In the genomic region with DNA sequence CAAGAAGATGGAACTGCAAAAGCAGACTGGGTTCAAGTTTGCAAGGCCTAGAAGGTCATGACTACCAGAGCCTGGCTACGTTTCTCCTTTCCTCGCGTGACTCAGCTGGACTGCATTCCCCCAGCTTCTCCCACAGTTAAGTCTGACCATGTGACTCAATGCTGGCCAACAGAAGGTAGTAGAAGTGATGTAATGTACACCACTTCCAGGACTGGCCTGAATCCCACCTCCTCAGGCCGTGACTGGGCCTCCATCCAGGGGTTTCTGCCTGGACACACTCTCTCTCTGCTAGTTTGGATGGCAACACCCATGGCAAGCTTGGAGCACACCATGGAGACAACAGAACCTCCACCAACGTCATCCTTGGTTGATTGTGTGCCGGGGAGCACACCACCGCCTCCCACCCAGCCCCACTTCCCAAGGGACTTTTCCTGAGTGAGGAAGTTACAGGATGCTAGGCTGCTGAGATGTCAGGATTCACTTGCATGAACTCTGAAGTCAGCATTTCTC, we compare ENCODE assay signal across 11 cellular contexts.
DNase-seq lines count a peak whose midpoint lies in the region; ATAC-seq and TF ChIP-seq lines count a peak whose summit lies in the region.
"Had no signal": no experiment of that assay in that cellular context is flagged by ENCODE, and none has a peak within 500 bp of the region (broad histone marks: within the 10 kb centered on the region; RNA-seq: fewer than 3 reads in every experiment).

No MANE protein-coding gene starts in this region.

- CTCF ChIA-PET in PC-3 (lab: Charles Lee) = no interaction called here

- no peak overlapping the region for H3K4me2 ChIP-seq in PC-3 (ENCODE audit: low read length)

- intact Hi-C loops in tibial artery (cut with DNase I; ENCODE audit: low total_unique reads) (no loop called here), PC-3 (cut with micrococcal nuclease) (no loop called here)

- BruUV-seq in PC-3 (replicated peaks; lab: Mats Ljungman, UMichigan) = no TSS peak

- H3K9ac ChIP-seq in PC-3 (ENCODE audit: low read length) = no peak overlapping the region

- H3K9me3 ChIP-seq in tibial artery = no peaks in the 10 kb centered on the region
- H3K9me3 ChIP-seq in PC-3 (ENCODE audit: low read length) = no peaks in the 10 kb centered on the region

- no peaks in the 10 kb centered on the region for H3K9me2 ChIP-seq in PC-3 (replicated peaks; ENCODE audit: low read length)

- no peaks in the 10 kb centered on the region for H3K27me3 ChIP-seq in tibial artery
- no peaks in the 10 kb centered on the region for H3K27me3 ChIP-seq in PC-3 (ENCODE audit: low read length)

- H2AFZ ChIP-seq in PC-3 (ENCODE audit: low read length) = no peak overlapping the region

- H3K4me3 ChIP-seq in epithelial cell of esophagus (ENCODE audit: low read length) (no peak overlapping the region), tibial artery (no peak overlapping the region), PC-3 (ENCODE audit: low read length) (no peak overlapping the region)

- peaks cover 0 to 37% (median 16%) of the 10 kb centered on the region in 4 donors for H3K4me1 ChIP-seq in tibial artery
- H3K4me1 ChIP-seq in PC-3 (ENCODE audit: insufficient read depth, low read length) = no peaks in the 10 kb centered on the region

- POLR2A ChIA-PET in PC-3 (lab: Charles Lee; ENCODE audit: unreplicated experiment) = no interaction called here

- ATAC-seq in PC-3 = no peak

- H3K27ac ChIP-seq in tibial artery = peak overlapping the region; percentile 67 to 68
- no peak overlapping the region for H3K27ac ChIP-seq in PC-3 (ENCODE audit: low read length)

- H3K36me3 ChIP-seq in tibial artery (no peaks in the 10 kb centered on the region), PC-3 (ENCODE audit: low read depth, low read length) (no peaks in the 10 kb centered on the region)

- TF ChIP-seq CTCF in epithelial cell of esophagus (IDR thresholded peaks at IDR 0.05; ENCODE audit: insufficient read depth, low read depth, low read length, missing control alignments) (no peak), tibial artery (IDR thresholded peaks at IDR 0.05) (no peak), PC-3 (conservative IDR thresholded peaks at IDR 0.05; ENCODE audit: low read depth, low read length) (no peak)

- H4K20me1 ChIP-seq in PC-3 (ENCODE audit: low read length) = no peaks in the 10 kb centered on the region

- peak; percentile 6 for DNase-seq in HK-2 (ENCODE audit: unreplicated experiment)
- DNase-seq in epithelial cell of esophagus (ENCODE audit: low read depth) = peak; percentile 34
- DNase-seq in medulla oblongata (ENCODE audit: extremely low spot score) = peak; percentile 78
- DNase-seq in tibial artery = peak; percentile 86 to 92
- DNase-seq in superior temporal gyrus (ENCODE audit: extremely low spot score) = no peak
- no peak for DNase-seq in T-helper 9 cell
- DNase-seq in PC-3 = no peak
- DNase-seq in central memory CD4-positive, alpha-beta T cell = no peak
- DNase-seq: activated CD4-positive, alpha-beta T cell treated with anti-CD3 and anti-CD28 coated beads for 4 hours; nephron progenitor cell; SIG-M5 had no signal

- H3K79me2 ChIP-seq in PC-3 (ENCODE audit: low read length) = no peaks in the 10 kb centered on the region

- no peaks in the 10 kb centered on the region for H3F3A ChIP-seq in PC-3 (ENCODE audit: low read length, unreplicated experiment)

Comparison
In these comparisons a context has a peak if more than half of its experiments do, and no peak if none do; other contexts are left out.
1. DNase-seq: peak in HK-2 (single experiment), epithelial cell of esophagus (single experiment), medulla oblongata (single experiment) and tibial artery (2 of 2); none in superior temporal gyrus (single experiment), T-helper 9 cell (single experiment), PC-3 (single experiment) and central memory CD4-positive, alpha-beta T cell (single experiment).